Comparison of ENCODE assay signal across 9 cellular contexts in genomic region chr2:45607701-45608100, GRCh38. TPM values are rescaled to one million over a fixed set of nuclear protein-coding genes. Genes with fewer than 3 reads are reported as not detected.
DNase-seq lines count a peak whose midpoint lies in the region; ATAC-seq, FAIRE-seq and TF ChIP-seq lines count a peak whose summit lies in the region.
"Had no signal": no experiment of that assay in that cellular context is flagged by ENCODE, and none has a peak within 500 bp of the region (broad histone marks: within the 10 kb centered on the region; RNA-seq: fewer than 3 reads in every experiment).

No MANE protein-coding gene starts in this region.

- H3K9me3 Mint-ChIP-seq in HFFc6 (no peaks in the 10 kb centered on the region), WTC11 (no peaks in the 10 kb centered on the region)

- no peak overlapping the region for H3K4me3 Mint-ChIP-seq in HFFc6
- no peak overlapping the region for H3K4me3 Mint-ChIP-seq in WTC11
- H3K4me3 Mint-ChIP-seq: immature natural killer cell had no signal

- ATAC-seq in WTC11 (peak; percentile 55), Right ventricle myocardium inferior (no peak)

- WGBS in thyroid gland, 2 donors: 73 to 75% methylated on average over 1 of the region's 1 CpG

- H3K27me3 Mint-ChIP-seq in HFFc6 (ENCODE audit: insufficient read depth) (no peaks in the 10 kb centered on the region; the same call in 1 of the 2 replicates), WTC11 (ENCODE audit: low read depth) (no peaks in the 10 kb centered on the region)

- POLR2A ChIA-PET in WTC11 (lab: Charles Lee): no interaction called here

- no peak for FAIRE-seq in D721Med (lab: Jason Lieb, UNC)

- H3K9me3 ChIP-seq in thyroid gland: no peaks in the 10 kb centered on the region

- H3K27me3 ChIP-seq in thyroid gland: no peaks in the 10 kb centered on the region

- no peak for DNase-seq in D721Med (ENCODE audit: insufficient read length, low spot score)
- peak; percentile 29 for DNase-seq in HFFc6
- DNase-seq in WTC11 (ENCODE audit: low spot score): no peak
- peak; percentile 11 to 31 for DNase-seq in lung microvascular endothelial cell (ENCODE audit: low read depth in 2 of 2)
- no peak for DNase-seq in thyroid gland
- no peak for DNase-seq in central memory CD4-positive, alpha-beta T cell
- no peak for DNase-seq in AML-193 (lab: John Stamatoyannopoulos, UW)
- no peak for DNase-seq in Right ventricle myocardium inferior (ENCODE audit: missing footprints)
- DNase-seq: immature natural killer cell had no signal

- H3K4me3 ChIP-seq in thyroid gland (replicated peaks in 1 of 3): no peak overlapping the region

- CTCF ChIA-PET in WTC11 (lab: Charles Lee): interaction anchor here (0.6 to 2.3 kb wide), 18 partner anchors 9 to 632 kb away, joined by 3 to 19 read pairs (median 4); no protein-coding TSS in a partner anchor

- H3K4me1 ChIP-seq in thyroid gland: peaks cover 19 to 26% of the 10 kb centered on the region in 2 donors

- no peaks in the 10 kb centered on the region for H3K36me3 ChIP-seq in thyroid gland

- TF ChIP-seq CTCF in D721Med (IDR thresholded peaks at IDR 0.05; ENCODE audit: insufficient read depth, missing control alignments): peak; percentile 43
- TF ChIP-seq CTCF in HFFc6 (IDR thresholded peaks at IDR 0.05): peak; percentile 82
- TF ChIP-seq CTCF in WTC11 (IDR thresholded peaks at IDR 0.05): peak; percentile 43
- peak in 2 of 6 experiments; percentile 3 to 29 for TF ChIP-seq CTCF in thyroid gland (IDR thresholded peaks at IDR 0.05)

- no peak overlapping the region for H3K27ac ChIP-seq in thyroid gland

- H3K36me3 Mint-ChIP-seq in HFFc6 (ENCODE audit: low read depth): no peaks in the 10 kb centered on the region
- peaks cover 11% of the 10 kb centered on the region for H3K36me3 Mint-ChIP-seq in WTC11

- H3K4me1 Mint-ChIP-seq in HFFc6 (ENCODE audit: low read depth) (peaks cover 34% of the 10 kb centered on the region), WTC11 (peaks cover 30% of the 10 kb centered on the region)

- TF ChIP-seq POLR2A in thyroid gland (IDR thresholded peaks at IDR 0.05): no peak

- H3K27ac Mint-ChIP-seq in HFFc6 (no peak overlapping the region), WTC11 (0 out of 2 replicates have a peak overlapping the region, but pooled peaks have one; percentile 19)

- intact Hi-C loops in thyroid gland (cut with DNase I) (no loop called here), Right ventricle myocardium inferior (cut with DNase I) (no loop called here)

TF ChIP-seq in WTC11, 78 proteins besides CTCF, POLR2A, EP300 and RAD21:
- TF ChIP-seq ZNF396 (CRISPR knock-in tag; IDR thresholded peaks at IDR 0.05; ENCODE audit: borderline replicate concordance): no peak
- no peak for TF ChIP-seq ZNF121 (CRISPR knock-in tag; IDR thresholded peaks at IDR 0.05)
- TF ChIP-seq, protein P1, sequence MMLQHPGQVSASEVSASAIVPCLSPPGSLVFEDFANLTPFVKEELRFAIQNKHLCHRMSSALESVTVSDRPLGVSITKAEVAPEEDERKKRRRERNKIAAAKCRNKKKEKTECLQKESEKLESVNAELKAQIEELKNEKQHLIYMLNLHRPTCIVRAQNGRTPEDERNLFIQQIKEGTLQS (CRISPR knock-in tag; conservative IDR thresholded peaks at IDR 0.05): no peak
- no peak for TF ChIP-seq ATF2 (CRISPR knock-in tag; IDR thresholded peaks at IDR 0.05; ENCODE audit: borderline replicate concordance, low read depth)
- TF ChIP-seq MYBL2 (CRISPR knock-in tag; IDR thresholded peaks at IDR 0.05): no peak
- no peak for TF ChIP-seq SMAD3 (CRISPR knock-in tag; IDR thresholded peaks at IDR 0.05; ENCODE audit: borderline replicate concordance)
- TF ChIP-seq EMX1 (CRISPR knock-in tag; IDR thresholded peaks at IDR 0.05): no peak
- no peak for TF ChIP-seq FOXJ3 (CRISPR knock-in tag; IDR thresholded peaks at IDR 0.05; ENCODE audit: borderline replicate concordance)
- no peak for TF ChIP-seq HMGXB4 (CRISPR knock-in tag; IDR thresholded peaks at IDR 0.05)
- no peak for TF ChIP-seq PREB (CRISPR knock-in tag; IDR thresholded peaks at IDR 0.05; ENCODE audit: borderline replicate concordance)
- TF ChIP-seq MLX (CRISPR knock-in tag; IDR thresholded peaks at IDR 0.05): no peak
- TF ChIP-seq ZNF423 (CRISPR knock-in tag; IDR thresholded peaks at IDR 0.05): no peak
TF ChIP-seq in WTC11: peak in this region for 0.

RNA-seq across cellular contexts. Expression of gene SRBD1, which starts 3.4 kb away (rescaled TPM):
- 10 to 100 TPM in 5 of 6 experiments, 1 to 10 TPM in 1; 9.5 to 13.6 (median 12.4) TPM for total RNA-seq in HFFc6 (2021; fragmentation: NEBNext Ultra II Directional; extraction: Animal tissue kit (Norgen Biotek cat#: 25700))
- total RNA-seq in WTC11 (2021) (19.1 to 23.4 TPM (median 22.8 TPM) in 3 replicates), lung microvascular endothelial cell (13.3 and 16.5 TPM in 2 replicates), thyroid gland (10 to 100 TPM; 23.1 to 33.3 (median 27.2) TPM), Right ventricle myocardium inferior (7.7 TPM)

RNA-seq across cellular contexts. Expression of gene PRKCE, which starts 43.8 kb away (rescaled TPM):
- 10 to 100 TPM; 10.8 to 13.7 (median 12.0) TPM for total RNA-seq in HFFc6 (2021; fragmentation: NEBNext Ultra II Directional; extraction: Animal tissue kit (Norgen Biotek cat#: 25700))
- total RNA-seq in WTC11 (2021) (3.1 to 5.8 TPM (median 3.8 TPM) in 3 replicates), lung microvascular endothelial cell (23.6 and 31.8 TPM in 2 replicates), thyroid gland (10 to 100 TPM in 3 of 4 donors, 1 to 10 TPM in 1; 8.4 to 35.3 (median 15.2) TPM), Right ventricle myocardium inferior (17.8 TPM)

Comparison
In these comparisons a context has a peak if more than half of its experiments do, and no peak if none do; other contexts are left out.
1. DNase-seq: peak in HFFc6 (single experiment) and lung microvascular endothelial cell (2 of 2); none in D721Med (single experiment), WTC11 (single experiment), thyroid gland (0 of 2), central memory CD4-positive, alpha-beta T cell (single experiment), AML-193 (0 of 2) and Right ventricle myocardium inferior (single experiment).